ENCODE assay signal across 22 cellular contexts in genomic region chr17:44059101-44059892, GRCh38.
"Had no signal": no experiment of that assay in that cellular context is flagged by ENCODE, and none has a peak within 500 bp of the region (broad histone marks: within the 10 kb centered on the region; RNA-seq: fewer than 3 reads in every experiment).

No MANE protein-coding gene starts in this region.

- H3K4me3 Mint-ChIP-seq: activated B cell treated with CpG ODN at 0.5 μM for 24 hours; activated naive CD4-positive, alpha-beta T cell treated with anti-CD3 and anti-CD28 coated beads, Interleukin-2, amount 50 U/mL, for 24 hours; activated T-cell treated with anti-CD3 and anti-CD28 coated beads, Interleukin-2, amount 50 U/mL, for 72 hours; natural killer cell treated with Interleukin-12 subunit alpha and Interleukin-12 subunit beta and Interleukin-15 and Interleukin-18, amount 100 ng/mL, for 72 hours; stimulated activated naive CD8-positive, alpha-beta T cell treated with anti-CD3 and anti-CD28 coated beads, Interleukin-15, Interleukin-2, amounts not matched to agents 100 ng/mL and 50 ng/mL, for 24 hours had no signal

- DNase-seq: activated B cell treated with CpG ODN at 0.5 μM for 24 hours; activated CD4-positive, alpha-beta T cell treated with anti-CD3 and anti-CD28 coated beads for 48 hours; activated CD8-positive, alpha-beta memory T cell treated with anti-CD3 and anti-CD28 coated beads, Interleukin-2, amount 50 U/mL, for 48 hours; activated effector memory CD4-positive, alpha-beta T cell treated with anti-CD3 and anti-CD28 coated beads, Interleukin-2, amount 50 U/mL, for 16 hours; activated T-cell treated with anti-CD3 and anti-CD28 coated beads, Interleukin-2, amount 50 U/mL, for 72 hours; cerebellar nuclear complex; head of caudate nucleus; hypothalamus; midbrain; ovary; right cardiac atrium; stimulated activated CD4-positive, alpha-beta T cell treated with anti-CD3 and anti-CD28 coated beads, Interleukin-12 subunit alpha, Interleukin-12 subunit beta, amount 100 ng/mL, for 4 hours; T1000; tibial artery had no signal

- H3K36me3 ChIP-seq: ovary had no signal

- H3K27ac ChIP-seq: coronary artery, epithelial cell of prostate, gastroesophageal sphincter, ovary, tibial artery had no signal

- ATAC-seq: activated T-cell treated with anti-CD3 and anti-CD28 coated beads, Interleukin-2, amount 50 U/mL, for 72 hours; gastroesophageal sphincter; natural killer cell treated with Interleukin-12 subunit alpha and Interleukin-12 subunit beta and Interleukin-15 and Interleukin-18, amount 100 ng/mL, for 72 hours; right cardiac atrium; SK-N-SH treated with all-trans-retinoic acid at 6 μM for 48 hours had no signal

- H3K27me3 Mint-ChIP-seq: activated B cell treated with CpG ODN at 0.5 μM for 24 hours; activated naive CD4-positive, alpha-beta T cell treated with anti-CD3 and anti-CD28 coated beads, Interleukin-2, amount 50 U/mL, for 24 hours; natural killer cell treated with Interleukin-12 subunit alpha and Interleukin-12 subunit beta and Interleukin-15 and Interleukin-18, amount 100 ng/mL, for 72 hours; stimulated activated naive CD8-positive, alpha-beta T cell treated with anti-CD3 and anti-CD28 coated beads, Interleukin-15, Interleukin-2, amounts not matched to agents 100 ng/mL and 50 ng/mL, for 24 hours had no signal

- H3K27me3 ChIP-seq: gastroesophageal sphincter, ovary, tibial artery had no signal

- H3K9me3 Mint-ChIP-seq: activated B cell treated with CpG ODN at 0.5 μM for 24 hours; activated naive CD4-positive, alpha-beta T cell treated with anti-CD3 and anti-CD28 coated beads, Interleukin-2, amount 50 U/mL, for 24 hours; activated T-cell treated with anti-CD3 and anti-CD28 coated beads, Interleukin-2, amount 50 U/mL, for 72 hours; natural killer cell treated with Interleukin-12 subunit alpha and Interleukin-12 subunit beta and Interleukin-15 and Interleukin-18, amount 100 ng/mL, for 72 hours; stimulated activated naive CD8-positive, alpha-beta T cell treated with anti-CD3 and anti-CD28 coated beads, Interleukin-15, Interleukin-2, amounts not matched to agents 100 ng/mL and 50 ng/mL, for 24 hours had no signal

- H3K9me3 ChIP-seq: gastroesophageal sphincter, ovary, tibial artery had no signal

- H3K4me3 ChIP-seq: coronary artery, gastroesophageal sphincter, ovary, tibial artery had no signal

- H3K27ac Mint-ChIP-seq: activated B cell treated with CpG ODN at 0.5 μM for 24 hours; activated naive CD4-positive, alpha-beta T cell treated with anti-CD3 and anti-CD28 coated beads, Interleukin-2, amount 50 U/mL, for 24 hours; activated T-cell treated with anti-CD3 and anti-CD28 coated beads, Interleukin-2, amount 50 U/mL, for 72 hours; stimulated activated naive CD8-positive, alpha-beta T cell treated with anti-CD3 and anti-CD28 coated beads, Interleukin-15, Interleukin-2, amounts not matched to agents 100 ng/mL and 50 ng/mL, for 24 hours had no signal

- FAIRE-seq: bronchial epithelial cell had no signal
